ENCODE assay signal across 8 cellular contexts in the genomic region with DNA sequence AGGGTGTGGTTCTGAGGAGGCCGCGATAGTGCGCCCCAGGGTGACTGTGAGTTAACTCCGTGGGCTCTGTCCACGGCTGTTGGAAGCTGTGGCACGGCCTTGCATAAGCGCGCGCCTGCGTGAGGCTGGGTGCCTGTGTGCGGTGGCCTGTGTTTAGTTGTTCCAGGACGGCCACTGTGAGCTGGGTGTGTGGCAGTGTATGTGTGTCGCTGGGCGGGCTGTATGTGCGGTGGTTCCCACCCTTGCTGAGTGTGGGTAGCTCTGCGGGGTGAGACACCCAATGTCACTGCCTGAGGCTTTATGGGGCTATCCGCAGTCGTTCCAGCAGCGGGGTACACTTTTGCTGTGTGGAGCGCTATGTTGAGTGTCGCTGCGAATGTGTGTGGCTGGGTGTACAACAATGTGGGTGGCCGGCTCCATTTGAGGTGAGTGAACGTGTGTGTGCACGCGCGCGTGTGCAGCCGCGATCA. TPM values are rescaled to one million over a fixed set of nuclear protein-coding genes. Genes with fewer than 3 reads are reported as not detected.
DNase-seq lines count a peak whose midpoint lies in the region; ATAC-seq, FAIRE-seq and TF ChIP-seq lines count a peak whose summit lies in the region.

No MANE protein-coding gene starts in this region.

- ATAC-seq in GM19035 (IDR thresholded peaks at IDR 0.05; ENCODE audit: unreplicated experiment) (peak; percentile 13), body of pancreas (peak; percentile 10)
- peak; percentile 3 for ATAC-seq in stimulated activated naive CD8-positive, alpha-beta T cell treated with anti-CD3 and anti-CD28 coated beads, Interleukin-15, Interleukin-2, amounts not matched to agents 100 U/mL and 50 U/mL, for 24 hours

- intact Hi-C loops in body of pancreas (cut with DNase I) (no loop called here), kidney (cut with DNase I) (no loop called here)

- H3K4me1 ChIP-seq in body of pancreas (peaks cover 56% of the 10 kb centered on the region), kidney (ENCODE audit: control insufficient read depth in 1 of 2, insufficient read depth in 1 of 2, low read depth in 1 of 2, low read length in 2 of 2) (peaks cover 11 to 41% of the 10 kb centered on the region in 2 donors)

- H3K9ac ChIP-seq in kidney (ENCODE audit: low read length in 2 of 2) = peak overlapping the region in 1 of 2 donors; percentile 21

- no peaks in the 10 kb centered on the region for H3K27me3 ChIP-seq in body of pancreas

- 4 to 7% methylated on average over 5 to 30 of the region's 30 CpGs for WGBS in body of pancreas, 2 donors

- no peaks in the 10 kb centered on the region for H3K36me3 ChIP-seq in body of pancreas (replicated peaks in 1 of 2; ENCODE audit: insufficient read depth in 1 of 2, low read depth in 2 of 2)
- H3K36me3 ChIP-seq in kidney (ENCODE audit: control insufficient read depth in 1 of 2, insufficient read depth in 2 of 2, low read length in 2 of 2) = no peaks in the 10 kb centered on the region

- no peaks in the 10 kb centered on the region for H3K9me3 ChIP-seq in body of pancreas
- H3K9me3 ChIP-seq in kidney (ENCODE audit: control insufficient read depth in 1 of 2, low read length in 2 of 2) = no peaks in the 10 kb centered on the region

- TF ChIP-seq CTCF in body of pancreas (IDR thresholded peaks at IDR 0.05) = no peak
- no peak for TF ChIP-seq CTCF in kidney (IDR thresholded peaks at IDR 0.05; ENCODE audit: borderline replicate concordance, extremely low read depth, insufficient read depth)

- TF ChIP-seq POLR2A in body of pancreas (IDR thresholded peaks at IDR 0.05) = peak in 1 of 3 donors; percentile 14

- no peak for FAIRE-seq in kidney (lab: Jason Lieb, UNC)

- no peak overlapping the region for H3K4me3 ChIP-seq in body of pancreas
- H3K4me3 ChIP-seq in kidney (ENCODE audit: low read length in 2 of 2) = peak overlapping the region; percentile 43 to 52

- in situ Hi-C loops in G401 (cut with HindIII; ENCODE audit: low sequenced_read_pairs) = no loop called here

- DNase-seq in Kasumi-1 (lab: John Stamatoyannopoulos, UW) = peak; percentile 49 to 62
- DNase-seq in body of pancreas = peak in 3 of 4 donors; percentile 41 to 52 (median 50)
- DNase-seq in kidney = peak; percentile 87
- no peak for DNase-seq in stimulated activated naive CD8-positive, alpha-beta T cell treated with anti-CD3 and anti-CD28 coated beads, Interleukin-15, Interleukin-2, amounts not matched to agents 100 U/mL and 50 U/mL, for 24 hours
- no peak for DNase-seq in G401 (ENCODE audit: low spot score)
- no peak for DNase-seq in iPS-NIHi11 (ENCODE audit: low spot score)
- DNase-seq in putamen (ENCODE audit: low spot score) = no peak

- H3K27ac ChIP-seq in body of pancreas (peak overlapping the region; percentile 37 to 83 (median 62)), kidney (ENCODE audit: low read depth in 2 of 2, low read length in 2 of 2) (peak overlapping the region; percentile 82 to 95)

RNA-seq across cellular contexts. Expression of a gene that starts 0.4 kb away (rescaled TPM):
- total RNA-seq in body of pancreas (10 to 100 TPM; 50.1 to 63.9 TPM), kidney (64.9 TPM)
- polyA plus RNA-seq in kidney (ENCODE audit: insufficient read depth, low read depth, low replicate concordance) = 74.9 TPM
- total RNA-seq in G401 (2014; rRNA removed; shearing (Covaris generic)) = 272 and 351 TPM in 2 replicates

RNA-seq across cellular contexts. Expression of a gene that starts 19.2 kb away (rescaled TPM):
- total RNA-seq in body of pancreas (10 to 100 TPM; 52.7 to 72.8 TPM), kidney (68.6 TPM)
- polyA plus RNA-seq in kidney (ENCODE audit: insufficient read depth, low read depth, low replicate concordance) = 101 TPM
- 251 and 359 TPM in 2 replicates for total RNA-seq in G401 (2014; rRNA removed; shearing (Covaris generic))

RNA-seq across cellular contexts. Expression of a gene that starts 21.3 kb away (rescaled TPM):
- total RNA-seq in body of pancreas (1 to 10 TPM in 1 of 2 donors, not detected in 1; 4.4 TPM), kidney (13.1 TPM)
- polyA plus RNA-seq in kidney (ENCODE audit: insufficient read depth, low read depth, low replicate concordance) = 2.7 TPM
- total RNA-seq in G401 (2014; rRNA removed; shearing (Covaris generic)) = not detected in 2 replicates

RNA-seq across cellular contexts. Expression of a gene that starts 32.8 kb away (rescaled TPM):
- total RNA-seq in body of pancreas (10 to 100 TPM; 40.5 to 86.1 TPM), kidney (51.2 TPM)
- polyA plus RNA-seq in kidney (ENCODE audit: insufficient read depth, low read depth, low replicate concordance) = 154 TPM
- total RNA-seq in G401 (2014; rRNA removed; shearing (Covaris generic)) = 143 and 217 TPM in 2 replicates

Comparison
In these comparisons a context has a peak if more than half of its experiments do, and no peak if none do; other contexts are left out.
1. DNase-seq: peak in Kasumi-1 (2 of 2), body of pancreas (3 of 4) and kidney (single experiment); none in stimulated activated naive CD8-positive, alpha-beta T cell treated with anti-CD3 and anti-CD28 coated beads, Interleukin-15, Interleukin-2, amounts not matched to agents 100 U/mL and 50 U/mL, for 24 hours (single experiment), G401 (single experiment), iPS-NIHi11 (single experiment) and putamen (single experiment).
2. H3K4me3 ChIP-seq: peak in kidney (2 of 2); none in body of pancreas (0 of 2).
3. Peak in every context shown above with its lines, with median percentiles within 50 percentile points of each other: ATAC-seq.